Comparison of ENCODE assay signal across 17 cellular contexts in genomic region chr19:16591803-16592556, GRCh38. TPM values are rescaled to one million over a fixed set of nuclear protein-coding genes. Genes with fewer than 3 reads are reported as not detected.
A peak's percentile ranks its signal among the peaks of the same experiment; 100 is the strongest.
DNase-seq lines count a peak whose midpoint lies in the region; ATAC-seq and TF ChIP-seq lines count a peak whose summit lies in the region.
"Had no signal": no experiment of that assay in that cellular context is flagged by ENCODE, and none has a peak within 500 bp of the region (broad histone marks: within the 10 kb centered on the region; RNA-seq: fewer than 3 reads in every experiment).

No MANE protein-coding gene starts in this region.

- DNase-seq in CD4-positive, CD25-positive, alpha-beta regulatory T cell, result no peak
- DNase-seq in SW480 (ENCODE audit: low spot score), result peak; percentile 55
- no peak for DNase-seq in glutamatergic neuron
- DNase-seq in NCI-H1436 treated with DMSO at 0.1 percent for 48 hours (lab: John Stamatoyannopoulos, UW), result no peak
- DNase-seq in HEK293T (ENCODE audit: extremely low spot score), result no peak
- DNase-seq in effector CD4-positive, alpha-beta T cell, result no peak
- DNase-seq: activated T-cell treated with anti-CD3 and anti-CD28 coated beads, Interleukin-2, amount 50 U/mL, for 1 hour; dorsolateral prefrontal cortex; esophagus squamous epithelium; natural killer cell; NCI-H2029 treated with DMSO at 0.1 percent for 48 hours; Peyer's patch; psoas muscle; spleen had no signal

- peaks cover 71% of the 10 kb centered on the region for H3K4me1 ChIP-seq in CD4-positive, CD25-positive, alpha-beta regulatory T cell (ENCODE audit: control insufficient read depth, insufficient read depth, low read length, poor library complexity, severe bottlenecking)
- peaks cover 29% of the 10 kb centered on the region for H3K4me1 ChIP-seq in HEK293 (ENCODE audit: control insufficient read depth, insufficient read depth, low read length)

- CTCF ChIA-PET in HEK293 (lab: Yijun Ruan, JAX), result no interaction called here
- CTCF ChIA-PET in HEK293T (lab: Yijun Ruan, JAX), result no interaction called here

- H3K27ac Mint-ChIP-seq in CD4-positive, CD25-positive, alpha-beta regulatory T cell, result peak overlapping the region in 2 of 3 donors; percentile 25 to 38
- H3K27ac Mint-ChIP-seq in glutamatergic neuron (ENCODE audit: unreplicated experiment), result peak overlapping the region; percentile 33
- H3K27ac Mint-ChIP-seq: activated naive CD4-positive, alpha-beta T cell treated with anti-CD3 and anti-CD28 coated beads, Interleukin-2, amount 50 U/mL, for 72 hours had no signal

- TF ChIP-seq POLR2A in GM18505 (IDR thresholded peaks at IDR 0.05; ENCODE audit: borderline replicate concordance, extremely low read depth, insufficient read depth, insufficient read length), result no peak

- no peak for TF ChIP-seq CTCF in HEK293 (tag by site-specific recombination; IDR thresholded peaks at IDR 0.05)
- TF ChIP-seq CTCF in glutamatergic neuron (IDR thresholded peaks at IDR 0.05; ENCODE audit: partially characterized antibody, unreplicated experiment), result no peak

- no peak overlapping the region for H3K4me3 ChIP-seq in CD4-positive, CD25-positive, alpha-beta regulatory T cell (ENCODE audit: low read depth, low read length)
- no peak overlapping the region for H3K4me3 ChIP-seq in HEK293 (ENCODE audit: low read depth, low read length)
- H3K4me3 ChIP-seq: dorsolateral prefrontal cortex, esophagus squamous epithelium, Peyer's patch, psoas muscle, spleen had no signal

- H3K4me1 Mint-ChIP-seq in CD4-positive, CD25-positive, alpha-beta regulatory T cell, result peaks cover 40 to 94% (median 72%) of the 10 kb centered on the region in 4 donors
- H3K4me1 Mint-ChIP-seq in glutamatergic neuron (ENCODE audit: low read depth, unreplicated experiment), result peaks cover 49% of the 10 kb centered on the region

- no peak for ATAC-seq in CD4-positive, CD25-positive, alpha-beta regulatory T cell (ENCODE audit: low read depth in 2 of 2)
- no peak for ATAC-seq in GM18505 (IDR thresholded peaks at IDR 0.05; ENCODE audit: unreplicated experiment)
- ATAC-seq: activated naive CD4-positive, alpha-beta T cell treated with anti-CD3 and anti-CD28 coated beads, Interleukin-2, amount 50 U/mL, for 72 hours; natural killer cell had no signal

- POLR2A ChIA-PET in HEK293 (lab: Yijun Ruan, JAX), result no interaction called here
- POLR2A ChIA-PET in HEK293T (lab: Yijun Ruan, JAX), result interaction anchor here (1.2 kb wide), 1 partner anchor 36 kb away, joined by 3 read pairs; the partner anchor contains the start of gene MED26

- H3K4me3 Mint-ChIP-seq in CD4-positive, CD25-positive, alpha-beta regulatory T cell, result no peak overlapping the region
- H3K4me3 Mint-ChIP-seq in glutamatergic neuron (ENCODE audit: unreplicated experiment), result peak overlapping the region; percentile 42
- H3K4me3 Mint-ChIP-seq: natural killer cell had no signal

- no peaks in the 10 kb centered on the region for H3K36me3 ChIP-seq in CD4-positive, CD25-positive, alpha-beta regulatory T cell (ENCODE audit: control insufficient read depth, insufficient read depth, low read length)
- no peaks in the 10 kb centered on the region for H3K36me3 ChIP-seq in HEK293 (ENCODE audit: control insufficient read depth in 2 of 2, insufficient read depth in 1 of 2, low read length in 2 of 2)
- H3K36me3 ChIP-seq: esophagus squamous epithelium, Peyer's patch, spleen had no signal

- no peaks in the 10 kb centered on the region for H3K27me3 Mint-ChIP-seq in CD4-positive, CD25-positive, alpha-beta regulatory T cell
- peaks cover 5% of the 10 kb centered on the region for H3K27me3 Mint-ChIP-seq in glutamatergic neuron (ENCODE audit: unreplicated experiment)

- H3K36me3 Mint-ChIP-seq in CD4-positive, CD25-positive, alpha-beta regulatory T cell, result no peaks in the 10 kb centered on the region
- no peaks in the 10 kb centered on the region for H3K36me3 Mint-ChIP-seq in glutamatergic neuron (ENCODE audit: unreplicated experiment)
- H3K36me3 Mint-ChIP-seq: activated naive CD4-positive, alpha-beta T cell treated with anti-CD3 and anti-CD28 coated beads, Interleukin-2, amount 50 U/mL, for 72 hours; natural killer cell had no signal

- H3K9me3 ChIP-seq in CD4-positive, CD25-positive, alpha-beta regulatory T cell (ENCODE audit: control insufficient read depth in 2 of 2, low read length in 2 of 2), result no peaks in the 10 kb centered on the region
- H3K9me3 ChIP-seq in HEK293 (ENCODE audit: control insufficient read depth, insufficient read depth, low read depth, low read length), result no peaks in the 10 kb centered on the region
- H3K9me3 ChIP-seq: esophagus squamous epithelium, Peyer's patch, psoas muscle, spleen had no signal

- no peak overlapping the region for H3K27ac ChIP-seq in CD4-positive, CD25-positive, alpha-beta regulatory T cell (ENCODE audit: insufficient read depth, low read length, poor library complexity, severe bottlenecking)
- H3K27ac ChIP-seq in HEK293 (ENCODE audit: extremely low read depth, low read depth, low read length), result no peak overlapping the region
- H3K27ac ChIP-seq: esophagus squamous epithelium, psoas muscle had no signal

- peaks cover 0 to 2% (median 0%) of the 10 kb centered on the region in 7 donors for H3K9me3 Mint-ChIP-seq in CD4-positive, CD25-positive, alpha-beta regulatory T cell
- peaks cover 10% of the 10 kb centered on the region for H3K9me3 Mint-ChIP-seq in glutamatergic neuron (ENCODE audit: unreplicated experiment)
- H3K9me3 Mint-ChIP-seq: activated naive CD4-positive, alpha-beta T cell treated with anti-CD3 and anti-CD28 coated beads, Interleukin-2, amount 50 U/mL, for 72 hours; natural killer cell had no signal

- no peaks in the 10 kb centered on the region for H3K27me3 ChIP-seq in CD4-positive, CD25-positive, alpha-beta regulatory T cell (ENCODE audit: control insufficient read depth, insufficient read depth, low read length)
- H3K27me3 ChIP-seq: dorsolateral prefrontal cortex, esophagus squamous epithelium, Peyer's patch, spleen had no signal

TF ChIP-seq in HEK293, 187 proteins besides CTCF, POLR2A, EP300 and RAD21 (continues in another document):
- TF ChIP-seq SP2 (tag by site-specific recombination; IDR thresholded peaks at IDR 0.05), result 0 out of 2 replicates have a peak, but pooled peaks have one; percentile 13
- no peak for TF ChIP-seq ZNF837 (tag by site-specific recombination; IDR thresholded peaks at IDR 0.05)
- no peak for TF ChIP-seq ZSCAN18 (tag by site-specific recombination; IDR thresholded peaks at IDR 0.05)
- no peak for TF ChIP-seq ZNF433 (tag by site-specific recombination; IDR thresholded peaks at IDR 0.05; ENCODE audit: low read depth)
- TF ChIP-seq ZIC2 (tag by site-specific recombination; IDR thresholded peaks at IDR 0.05), result 0 out of 2 replicates have a peak, but pooled peaks have one; percentile 21
- TF ChIP-seq ZBTB1 (tag by site-specific recombination; IDR thresholded peaks at IDR 0.05), result no peak
- no peak for TF ChIP-seq ZSCAN30 (tag by site-specific recombination; IDR thresholded peaks at IDR 0.05)
- TF ChIP-seq ZNF600 (tag by site-specific recombination; IDR thresholded peaks at IDR 0.05), result peak; percentile 89
- TF ChIP-seq GLIS2 (tag by site-specific recombination; IDR thresholded peaks at IDR 0.05), result peak; percentile 44; the same call in 1 of the 2 replicates

TF ChIP-seq in HEK293T, 16 proteins besides CTCF, POLR2A, EP300 and RAD21:
- TF ChIP-seq TARDBP (IDR thresholded peaks at IDR 0.05), result no peak
- TF ChIP-seq L3MBTL2 (conservative IDR thresholded peaks at IDR 0.05), result no peak
- TF ChIP-seq NFRKB (IDR thresholded peaks at IDR 0.05), result no peak
- TF ChIP-seq HDGF (IDR thresholded peaks at IDR 0.05; ENCODE audit: borderline replicate concordance), result no peak
TF ChIP-seq in HEK293T: peak in this region for 0.

RNA-seq across cellular contexts. Expression of gene SLC35E1, which starts 19.8 kb away (rescaled TPM):
- 93.1 TPM for total RNA-seq in CD4-positive, CD25-positive, alpha-beta regulatory T cell
- polyA plus RNA-seq in CD4-positive, CD25-positive, alpha-beta regulatory T cell, result 10 to 100 TPM; 19.0 to 28.5 (median 24.6) TPM
- total RNA-seq in glutamatergic neuron (ENCODE audit: unreplicated experiment), result 31.9 TPM

RNA-seq across cellular contexts. Expression of gene MED26, which starts 36.0 kb away (rescaled TPM):
- 62.5 TPM for total RNA-seq in CD4-positive, CD25-positive, alpha-beta regulatory T cell
- 1 to 10 TPM; 2.9 to 4.6 (median 3.9) TPM for polyA plus RNA-seq in CD4-positive, CD25-positive, alpha-beta regulatory T cell
- 9.8 TPM for total RNA-seq in glutamatergic neuron (ENCODE audit: unreplicated experiment)

RNA-seq across cellular contexts. Expression of gene CHERP, which starts 49.7 kb away (rescaled TPM):
- total RNA-seq in CD4-positive, CD25-positive, alpha-beta regulatory T cell, result 57.2 TPM
- polyA plus RNA-seq in CD4-positive, CD25-positive, alpha-beta regulatory T cell, result 10 to 100 TPM in 1 of 4 donors, 1 to 10 TPM in 3; 4.8 to 13.7 (median 8.4) TPM
- total RNA-seq in glutamatergic neuron (ENCODE audit: unreplicated experiment), result 50.7 TPM
